ENCODE assay signal across 4 cellular contexts in the genomic region with DNA sequence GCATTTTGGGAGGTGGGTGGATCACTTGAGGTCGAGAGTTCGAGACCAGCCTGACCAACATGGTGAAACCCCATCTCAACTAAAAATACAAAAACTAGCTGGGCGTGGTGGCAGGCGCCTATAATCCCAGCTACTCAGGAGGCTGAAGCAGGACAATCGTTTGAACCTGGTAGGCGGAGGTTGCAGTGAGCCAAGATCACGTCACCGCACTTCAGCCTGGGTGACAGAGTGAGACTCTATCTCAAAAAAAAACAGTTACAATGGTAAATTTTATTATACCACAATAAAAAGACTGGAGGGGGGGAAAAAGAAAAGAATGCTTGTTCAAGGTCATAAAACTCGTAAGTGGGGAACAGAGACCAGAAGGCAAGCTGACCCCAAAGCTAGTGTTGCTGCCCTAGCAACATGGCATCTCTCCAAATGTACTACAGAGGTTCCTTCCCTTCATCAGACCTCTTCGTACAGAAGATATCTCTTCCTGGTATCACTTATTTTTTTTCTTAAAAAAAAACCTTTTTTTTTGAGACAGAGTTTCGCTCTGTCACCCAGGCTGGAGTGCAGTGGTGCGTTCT. TPM values are rescaled to one million over a fixed set of nuclear protein-coding genes. Genes with fewer than 3 reads are reported as not detected.
"Had no signal": no experiment of that assay in that cellular context is flagged by ENCODE, and none has a peak within 500 bp of the region (broad histone marks: within the 10 kb centered on the region; RNA-seq: fewer than 3 reads in every experiment).

No MANE protein-coding gene starts in this region.

RNA-seq across cellular contexts. Expression of gene TFCP2L1, which starts 58.9 kb away (rescaled TPM):
- total RNA-seq: endothelial cell of umbilical vein, fibroblast of lung, fibroblast of villous mesenchyme, glomerular endothelial cell had no signal
